8 cellular contexts compared by ENCODE assay signal in genomic region chr7:24907311-24907886, GRCh38.
A peak's percentile ranks its signal among the peaks of the same experiment; 100 is the strongest.
DNase-seq lines count a peak whose midpoint lies in the region; ATAC-seq and TF ChIP-seq lines count a peak whose summit lies in the region.

No MANE protein-coding gene starts in this region.

- DNase-seq in AG04450 (ENCODE audit: low read depth, low spot score) (no peak), testis (no peak), AG08395 (ENCODE audit: low spot score) (no peak)
- peak; percentile 45 for DNase-seq in activated T-helper 2 cell treated with anti-CD3 and anti-CD28 coated beads, Interferon-gamma antibody, Interleukin-2, Interleukin-4, amounts not matched to agents 10 μg/mL and 5 μg/mL and 100 μg/mL, durations not matched to agents 14 hours and 24 hours and 36 hours (ENCODE audit: low spot score)
- peak; percentile 30 for DNase-seq in stimulated activated CD4-positive, alpha-beta T cell treated with anti-CD3 and anti-CD28 coated beads, Interleukin-1b, Interleukin-23, amount 100 ng/mL, for 48 hours

- no peaks in the 10 kb centered on the region for H3K27me3 Mint-ChIP-seq in activated T-helper 2 cell treated with anti-CD3 and anti-CD28 coated beads, Interferon-gamma antibody, Interleukin-2, Interleukin-4, amounts not matched to agents 10 μg/mL and 5 μg/mL and 100 μg/mL, durations not matched to agents 14 hours and 24 hours and 36 hours (ENCODE audit: low read depth)

- no peak for TF ChIP-seq POLR2A in testis (IDR thresholded peaks at IDR 0.05)

- CTCF ChIA-PET in AG04450 (lab: Charles Lee), result no interaction called here

- H3K4me3 ChIP-seq in AG04450 (ENCODE audit: low read depth, low read length) (peak overlapping the region; percentile 23), testis (no peak overlapping the region)

- ATAC-seq in GM19372 (IDR thresholded peaks at IDR 0.05; ENCODE audit: low read depth, unreplicated experiment) (peak; percentile 47), HG03432 (IDR thresholded peaks at IDR 0.05; ENCODE audit: unreplicated experiment) (peak; percentile 62), HG02970 (IDR thresholded peaks at IDR 0.05; ENCODE audit: low FRiP score, unreplicated experiment) (no peak)

- no peak overlapping the region for H3K4me3 Mint-ChIP-seq in activated T-helper 2 cell treated with anti-CD3 and anti-CD28 coated beads, Interferon-gamma antibody, Interleukin-2, Interleukin-4, amounts not matched to agents 10 μg/mL and 5 μg/mL and 100 μg/mL, durations not matched to agents 14 hours and 24 hours and 36 hours (ENCODE audit: low read depth)

- no peak for TF ChIP-seq CTCF in AG04450 (IDR thresholded peaks at IDR 0.05; ENCODE audit: low read depth, low read length)
- no peak for TF ChIP-seq CTCF in testis (IDR thresholded peaks at IDR 0.05)

- peaks cover 28% of the 10 kb centered on the region for H3K36me3 Mint-ChIP-seq in activated T-helper 2 cell treated with anti-CD3 and anti-CD28 coated beads, Interferon-gamma antibody, Interleukin-2, Interleukin-4, amounts not matched to agents 10 μg/mL and 5 μg/mL and 100 μg/mL, durations not matched to agents 14 hours and 24 hours and 36 hours (ENCODE audit: low read depth)

- H3K9me3 Mint-ChIP-seq in activated T-helper 2 cell treated with anti-CD3 and anti-CD28 coated beads, Interferon-gamma antibody, Interleukin-2, Interleukin-4, amounts not matched to agents 10 μg/mL and 5 μg/mL and 100 μg/mL, durations not matched to agents 14 hours and 24 hours and 36 hours, result no peaks in the 10 kb centered on the region

- intact Hi-C loops in activated T-helper 2 cell treated with anti-CD3 and anti-CD28 coated beads, Interferon-gamma antibody, Interleukin-2, Interleukin-4, amounts not matched to agents 10 μg/mL and 5 μg/mL and 100 μg/mL, durations not matched to agents 14 hours and 24 hours and 36 hours (cut with micrococcal nuclease), result loop anchor here (1.0 to 10.0 kb wide), 14 partner anchors 9 to 1435 kb away; partner anchors contain the start of genes CCDC126, CYCS, GSDME and IGF2BP3
- intact Hi-C loops in testis (cut with DNase I; ENCODE audit: low total_unique reads), result no loop called here

- no peaks in the 10 kb centered on the region for H3K4me1 ChIP-seq in testis

- H3K27ac ChIP-seq in AG04450 (ENCODE audit: low read depth, low read length) (peak overlapping the region; percentile 74), testis (no peak overlapping the region)

- H3K36me3 ChIP-seq in testis (ENCODE audit: low read depth, missing control alignments), result no peaks in the 10 kb centered on the region

- no peaks in the 10 kb centered on the region for H3K27me3 ChIP-seq in AG04450 (ENCODE audit: control insufficient read depth, insufficient read depth, low read length)
- no peaks in the 10 kb centered on the region for H3K27me3 ChIP-seq in testis

- 78 to 85% methylated on average over 7 of the region's 7 CpGs for WGBS in testis, 2 donors

- POLR2A ChIA-PET in AG04450 (lab: Yijun Ruan, JAX), result no interaction called here

- H3K4me1 Mint-ChIP-seq in activated T-helper 2 cell treated with anti-CD3 and anti-CD28 coated beads, Interferon-gamma antibody, Interleukin-2, Interleukin-4, amounts not matched to agents 10 μg/mL and 5 μg/mL and 100 μg/mL, durations not matched to agents 14 hours and 24 hours and 36 hours (ENCODE audit: low read depth), result peaks cover 48% of the 10 kb centered on the region

- H3K9me3 ChIP-seq in AG04450 (ENCODE audit: control insufficient read depth, insufficient read depth, low read length) (no peaks in the 10 kb centered on the region), testis (no peaks in the 10 kb centered on the region)

- H3K27ac Mint-ChIP-seq in activated T-helper 2 cell treated with anti-CD3 and anti-CD28 coated beads, Interferon-gamma antibody, Interleukin-2, Interleukin-4, amounts not matched to agents 10 μg/mL and 5 μg/mL and 100 μg/mL, durations not matched to agents 14 hours and 24 hours and 36 hours, result no peak overlapping the region

Comparison
In these comparisons a context has a peak if more than half of its experiments do, and no peak if none do; other contexts are left out.
1. DNase-seq: peak in activated T-helper 2 cell treated with anti-CD3 and anti-CD28 coated beads, Interferon-gamma antibody, Interleukin-2, Interleukin-4, amounts not matched to agents 10 μg/mL and 5 μg/mL and 100 μg/mL, durations not matched to agents 14 hours and 24 hours and 36 hours (single experiment) and stimulated activated CD4-positive, alpha-beta T cell treated with anti-CD3 and anti-CD28 coated beads, Interleukin-1b, Interleukin-23, amount 100 ng/mL, for 48 hours (single experiment); none in AG04450 (single experiment), testis (single experiment) and AG08395 (single experiment).